ENCODE assay signal across 18 cellular contexts in genomic region chr4:185695743-185696142, GRCh38.
"Had no signal": no experiment of that assay in that cellular context is flagged by ENCODE, and none has a peak within 500 bp of the region (broad histone marks: within the 10 kb centered on the region; RNA-seq: fewer than 3 reads in every experiment).

No MANE protein-coding gene starts in this region.

- H3K27ac ChIP-seq: esophagus squamous epithelium, gastroesophageal sphincter, left lung, spleen, testis had no signal

- H3K4me3 ChIP-seq: esophagus squamous epithelium, gastroesophageal sphincter, left lung, spleen, testis had no signal

- H3K4me1 ChIP-seq: esophagus squamous epithelium, left lung, spleen, testis had no signal

- DNase-seq: dermis blood vessel endothelial cell; esophagus squamous epithelium; foreskin fibroblast; glutamatergic neuron; kidney glomerular epithelial cell; left lung; mammary epithelial cell; naive thymus-derived CD4-positive, alpha-beta T cell; nephron progenitor cell; posterior cingulate gyrus; spleen; stimulated activated CD4-positive, alpha-beta T cell treated with anti-CD3 and anti-CD28 coated beads, Interleukin-2, amount 100 ng/mL, for 24 hours; stimulated activated CD4-positive, alpha-beta T cell treated with anti-CD3 and anti-CD28 coated beads, Interleukin-4, amount 100 ng/mL, for 4 hours; stimulated activated naive B cell treated with anti-CD40 and anti-IgM and Interleukin-4, amounts not matched to agents 10 μg/mL and 1 μg/mL and 100 μg/mL, for 72 hours; stimulated activated naive CD8-positive, alpha-beta T cell treated with anti-CD3 and anti-CD28 coated beads, Interleukin-15, amount 100 ng/mL, for 72 hours; testis had no signal

- ATAC-seq: gastroesophageal sphincter; left lung; naive thymus-derived CD4-positive, alpha-beta T cell; sciatic nerve; stimulated activated naive B cell treated with anti-CD40 and anti-IgM and Interleukin-4, amounts not matched to agents 10 μg/mL and 1 μg/mL and 100 μg/mL, for 72 hours; stimulated activated naive CD8-positive, alpha-beta T cell treated with anti-CD3 and anti-CD28 coated beads, Interleukin-15, amount 100 ng/mL, for 72 hours had no signal

- H3K27me3 ChIP-seq: esophagus squamous epithelium, gastroesophageal sphincter, left lung, testis had no signal

- H3K9me3 ChIP-seq: esophagus squamous epithelium, gastroesophageal sphincter, left lung, spleen, testis had no signal

- H3K36me3 ChIP-seq: esophagus squamous epithelium, gastroesophageal sphincter, left lung, spleen had no signal
